Comparison of ENCODE assay signal across 8 cellular contexts in genomic region chr6:10521104-10521808, GRCh38. TPM values are rescaled to one million over a fixed set of nuclear protein-coding genes. Genes with fewer than 3 reads are reported as not detected.
DNase-seq lines count a peak whose midpoint lies in the region; ATAC-seq and TF ChIP-seq lines count a peak whose summit lies in the region.

Gene GCNT2 (plus strand): TSS chr6:10521351. CDS start chr6:10528912, 7,561 bp downstream.

- DNase-seq in DMS 273 (lab: John Stamatoyannopoulos, UW; ENCODE audit: unreplicated experiment) (peak; percentile 48), DMS 273 treated with DMSO at 0.1 percent for 48 hours (lab: John Stamatoyannopoulos, UW) (no peak), brain pericyte (ENCODE audit: low read depth, low spot score) (peak; percentile 63), kidney epithelial cell (ENCODE audit: low read depth) (no peak), upper lobe of right lung (no peak)
- DNase-seq in activated naive CD4-positive, alpha-beta T cell treated with Interleukin-2 at 50 U/mL for 16 hours: no peak

- H3K9me3 ChIP-seq in HUES6 (ENCODE audit: control insufficient read depth, insufficient read depth, low read depth, low read length) (no peaks in the 10 kb centered on the region), upper lobe of right lung (no peaks in the 10 kb centered on the region)

- H3K36me3 ChIP-seq in HUES6 (ENCODE audit: control insufficient read depth, insufficient read depth, low read length) (no peaks in the 10 kb centered on the region), kidney epithelial cell (ENCODE audit: control insufficient read depth, insufficient read depth, low read length) (no peaks in the 10 kb centered on the region), upper lobe of right lung (no peaks in the 10 kb centered on the region)

- H3K4me3 ChIP-seq in HUES6 (ENCODE audit: low read depth, low read length) (peak within 1 kb of the TSS; percentile 44), kidney epithelial cell (ENCODE audit: low read depth, low read length) (peak within 1 kb of the TSS; percentile 18), upper lobe of right lung (peak within 1 kb of the TSS; percentile 35)

- H3K27ac ChIP-seq in HUES6 (ENCODE audit: low read depth, low read length): peak within 1 kb of the TSS; percentile 76
- H3K27ac ChIP-seq in upper lobe of right lung: peak within 1 kb of the TSS; percentile 81

- intact Hi-C loops in upper lobe of right lung (cut with DNase I): no loop called here

- peaks cover 44% of the 10 kb centered on the region for H3K4me1 ChIP-seq in HUES6 (ENCODE audit: control insufficient read depth, insufficient read depth, low read length)
- H3K4me1 ChIP-seq in upper lobe of right lung: peaks cover 10% of the 10 kb centered on the region

- H3K9ac ChIP-seq in HUES6 (ENCODE audit: low read length): peak within 1 kb of the TSS; percentile 20

- no peak for TF ChIP-seq CTCF in kidney epithelial cell (IDR thresholded peaks at IDR 0.05; ENCODE audit: insufficient read depth, low read length, poor library complexity, severe bottlenecking)
- TF ChIP-seq CTCF in upper lobe of right lung (IDR thresholded peaks at IDR 0.05): no peak

- H3K27me3 ChIP-seq in HUES6 (ENCODE audit: control insufficient read depth, insufficient read depth, low read length) (no peaks in the 10 kb centered on the region), kidney epithelial cell (ENCODE audit: control insufficient read depth, insufficient read depth, low read length) (no peaks in the 10 kb centered on the region), upper lobe of right lung (no peaks in the 10 kb centered on the region)

- ATAC-seq in upper lobe of right lung (peak; percentile 92), HG03025 (IDR thresholded peaks at IDR 0.05; ENCODE audit: low FRiP score, unreplicated experiment) (no peak)

RNA-seq across cellular contexts. Expression of gene GCNT2, which starts in this region (rescaled TPM):
- total RNA-seq in kidney epithelial cell: 6.5 and 7.3 TPM in 2 replicates
- 27.4 TPM for total RNA-seq in upper lobe of right lung

Comparison
In these comparisons a context has a peak if more than half of its experiments do, and no peak if none do; other contexts are left out.
1. DNase-seq: peak in DMS 273 (single experiment) and brain pericyte (single experiment); none in DMS 273 treated with DMSO at 0.1 percent for 48 hours (single experiment), kidney epithelial cell (single experiment), upper lobe of right lung (single experiment) and activated naive CD4-positive, alpha-beta T cell treated with Interleukin-2 at 50 U/mL for 16 hours (single experiment).
2. Peak in every context shown above with its lines, with median percentiles within 50 percentile points of each other: H3K4me3 ChIP-seq.